In genomic region chrX:3167771-3168170, GRCh38 we compare ENCODE assay signal across 20 cellular contexts.
DNase-seq lines count a peak whose midpoint lies in the region; ATAC-seq and TF ChIP-seq lines count a peak whose summit lies in the region.
"Had no signal": no experiment of that assay in that cellular context is flagged by ENCODE, and none has a peak within 500 bp of the region (broad histone marks: within the 10 kb centered on the region; RNA-seq: fewer than 3 reads in every experiment).

No MANE protein-coding gene starts in this region.

- H3K27ac Mint-ChIP-seq in nephron progenitor cell, result peak overlapping the region; percentile 95
- H3K27ac Mint-ChIP-seq: B cell; CD8-positive, alpha-beta T cell; GM23338; H9 had no signal

- H3K27me3 ChIP-seq in smooth muscle cell (ENCODE audit: low read depth), result no peaks in the 10 kb centered on the region
- no peaks in the 10 kb centered on the region for H3K27me3 ChIP-seq in right atrium auricular region
- H3K27me3 ChIP-seq: BLaER1 had no signal

- H3F3A ChIP-seq in smooth muscle cell (ENCODE audit: low read depth), result peaks cover 5% of the 10 kb centered on the region

- no peaks in the 10 kb centered on the region for H3K79me2 ChIP-seq in smooth muscle cell (ENCODE audit: low read depth)

- H3K4me1 Mint-ChIP-seq in nephron progenitor cell, result peaks cover 53% of the 10 kb centered on the region
- H3K4me1 Mint-ChIP-seq: B cell; CD4-positive, CD25-positive, alpha-beta regulatory T cell had no signal

- H3K4me1 ChIP-seq in smooth muscle cell (ENCODE audit: low read depth) (peaks cover 19% of the 10 kb centered on the region), right atrium auricular region (no peaks in the 10 kb centered on the region)
- H3K4me1 ChIP-seq: BLaER1, Caco-2 had no signal

- H3K9me3 ChIP-seq in smooth muscle cell (replicated peaks; ENCODE audit: low read depth) (no peaks in the 10 kb centered on the region), right atrium auricular region (no peaks in the 10 kb centered on the region)
- H3K9me3 ChIP-seq: Caco-2 had no signal

- DNase-seq in DMS 273 (lab: John Stamatoyannopoulos, UW; ENCODE audit: unreplicated experiment) (peak; percentile 12), DMS 273 treated with DMSO at 0.1 percent for 48 hours (lab: John Stamatoyannopoulos, UW) (no peak), astrocyte of the hippocampus (ENCODE audit: low read depth, low spot score) (peak; percentile 41), nephron progenitor cell (no peak), smooth muscle cell (lab: John Stamatoyannopoulos, UW; ENCODE audit: unreplicated experiment) (no peak), right atrium auricular region (ENCODE audit: low spot score) (no peak)
- DNase-seq in stimulated activated CD4-positive, alpha-beta T cell treated with anti-CD3 and anti-CD28 coated beads, Interleukin-4, amount 100 ng/mL, for 4 hours, result no peak
- DNase-seq: Caco-2; CD4-positive, CD25-positive, alpha-beta regulatory T cell; CD8-positive, alpha-beta T cell; DMS153; DND-41; H9 had no signal

- H3K36me3 Mint-ChIP-seq in nephron progenitor cell (ENCODE audit: low read depth), result peaks cover 14% of the 10 kb centered on the region
- H3K36me3 Mint-ChIP-seq: CD4-positive, CD25-positive, alpha-beta regulatory T cell; CD8-positive, alpha-beta T cell had no signal

- H4K20me1 ChIP-seq in smooth muscle cell (ENCODE audit: low read depth), result no peaks in the 10 kb centered on the region
- H4K20me1 ChIP-seq: BLaER1 had no signal

- H3K9me3 Mint-ChIP-seq in nephron progenitor cell, result peaks cover 52% of the 10 kb centered on the region
- H3K9me3 Mint-ChIP-seq: CD8-positive, alpha-beta T cell; GM23338; H9 had no signal

- H3K27me3 Mint-ChIP-seq in nephron progenitor cell (ENCODE audit: low read depth, poor library complexity), result peaks cover 5% of the 10 kb centered on the region
- H3K27me3 Mint-ChIP-seq: B cell; CD4-positive, CD25-positive, alpha-beta regulatory T cell had no signal

- H3K4me2 ChIP-seq in smooth muscle cell, result peak overlapping the region; percentile 68
- H3K4me2 ChIP-seq: BLaER1, GM23338 had no signal

- TF ChIP-seq CTCF in nephron progenitor cell (IDR thresholded peaks at IDR 0.05), result no peak
- TF ChIP-seq CTCF in smooth muscle cell (IDR thresholded peaks at IDR 0.05; ENCODE audit: borderline replicate concordance, insufficient read depth, poor library complexity, severe bottlenecking), result no peak
- TF ChIP-seq CTCF in right atrium auricular region (IDR thresholded peaks at IDR 0.05), result no peak

- H3K9ac ChIP-seq in smooth muscle cell (ENCODE audit: low read depth), result no peak overlapping the region
- H3K9ac ChIP-seq: BLaER1 had no signal

- no peak for ATAC-seq in GM19467 (IDR thresholded peaks at IDR 0.05; ENCODE audit: unreplicated experiment)
- ATAC-seq: CD8-positive, alpha-beta T cell; GM23338; HCT116 had no signal

- H3K27ac ChIP-seq in smooth muscle cell (ENCODE audit: low read depth) (peak overlapping the region; percentile 71), right atrium auricular region (no peak overlapping the region)
- H3K27ac ChIP-seq: 22Rv1, BLaER1, C4-2B had no signal

- H3K4me3 ChIP-seq in smooth muscle cell, result no peak overlapping the region
- no peak overlapping the region for H3K4me3 ChIP-seq in right atrium auricular region
- H3K4me3 ChIP-seq: BLaER1, GM23338 had no signal

- H3K36me3 ChIP-seq in smooth muscle cell (ENCODE audit: low read depth) (no peaks in the 10 kb centered on the region), right atrium auricular region (no peaks in the 10 kb centered on the region)
- H3K36me3 ChIP-seq: BLaER1 had no signal

- H3K4me3 Mint-ChIP-seq in nephron progenitor cell, result no peak overlapping the region
- H3K4me3 Mint-ChIP-seq: B cell; CD4-positive, CD25-positive, alpha-beta regulatory T cell; CD8-positive, alpha-beta T cell; GM23338; H9 had no signal

- H2AFZ ChIP-seq in smooth muscle cell (ENCODE audit: low read depth), result no peak overlapping the region
- H2AFZ ChIP-seq: GM23338 had no signal

- 82% methylated on average over 4 of the region's 4 CpGs for WGBS in smooth muscle cell (ENCODE audit: low lambda C conversion rate)

Comparison
In these comparisons a context has a peak if more than half of its experiments do, and no peak if none do; other contexts are left out.
1. DNase-seq: peak in DMS 273 (single experiment) and astrocyte of the hippocampus (single experiment); none in DMS 273 treated with DMSO at 0.1 percent for 48 hours (single experiment), nephron progenitor cell (single experiment), smooth muscle cell (single experiment), right atrium auricular region (single experiment) and stimulated activated CD4-positive, alpha-beta T cell treated with anti-CD3 and anti-CD28 coated beads, Interleukin-4, amount 100 ng/mL, for 4 hours (0 of 2).